ENCODE assay signal across 8 cellular contexts in the genomic region with DNA sequence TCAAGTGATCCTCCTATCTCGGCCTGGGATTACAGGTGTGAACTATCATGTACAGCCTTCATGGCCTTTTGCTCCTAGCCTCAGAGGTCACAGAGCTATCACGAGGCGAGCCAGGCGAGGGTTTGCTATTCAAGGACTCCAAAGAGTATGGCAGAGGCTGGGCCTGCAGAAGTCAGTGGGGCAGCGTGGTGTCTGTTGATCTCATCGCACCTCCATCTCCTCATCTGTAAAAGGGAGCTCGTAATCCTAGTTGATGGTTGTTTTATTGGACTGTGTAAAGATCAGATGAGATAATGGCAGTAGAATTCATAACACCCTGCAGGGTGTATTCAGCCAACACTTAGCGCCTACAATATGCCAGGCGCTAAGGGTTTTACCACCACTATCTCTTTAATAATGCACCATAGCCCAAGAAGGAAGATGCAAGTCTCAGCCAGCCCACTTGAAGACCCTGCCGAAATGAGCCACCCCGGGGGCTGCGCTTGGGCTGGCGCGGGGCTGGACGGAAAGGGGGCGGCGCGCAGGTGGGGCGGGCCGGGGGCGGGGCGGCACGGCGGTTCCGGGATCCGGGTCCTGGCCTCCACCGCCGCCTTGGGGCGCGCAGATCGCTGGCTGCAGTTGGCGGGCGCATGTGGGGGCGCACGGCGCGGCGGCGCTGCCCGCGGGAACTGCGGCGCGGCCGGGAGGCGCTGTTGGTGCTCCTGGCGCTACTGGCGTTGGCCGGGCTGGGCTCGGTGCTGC. TPM values are rescaled to one million over a fixed set of nuclear protein-coding genes. Genes with fewer than 3 reads are reported as not detected.
DNase-seq lines count a peak whose midpoint lies in the region; ATAC-seq and TF ChIP-seq lines count a peak whose summit lies in the region.

Gene GALNT12 (plus strand): TSS at position 601 of the 741 bp plus-strand sequence. CDS start 29 bp downstream, at position 630.

- peak in 3 of 4 experiments; percentile 7 to 27 (median 21) for DNase-seq in activated CD4-positive, CD25-positive, alpha-beta regulatory T cell (lab: John Stamatoyannopoulos, UW)
- DNase-seq in activated CD4-positive, CD25-positive, alpha-beta regulatory T cell treated with anti-CD3 and anti-CD28 coated beads, Interleukin-2, amount 50 U/mL, for 72 hours = no peak
- DNase-seq in NCI-H2171 (lab: John Stamatoyannopoulos, UW) (peak; percentile 56), activated T-cell treated with anti-CD3 and anti-CD28 coated beads for 24 hours (ENCODE audit: low read depth) (peak; percentile 32), esophagus muscularis mucosa (ENCODE audit: extremely low spot score) (no peak), thyroid gland (peak; percentile 58 to 60)

- no peak for TF ChIP-seq EP300 in esophagus muscularis mucosa (IDR thresholded peaks at IDR 0.05)
- no peak for TF ChIP-seq EP300 in neural cell (conservative IDR thresholded peaks at IDR 0.05; ENCODE audit: poor library complexity, severe bottlenecking)

- H4K20me1 ChIP-seq in neural cell (ENCODE audit: insufficient read depth) = no peaks in the 10 kb centered on the region

- H3K27me3 ChIP-seq in esophagus muscularis mucosa (no peaks in the 10 kb centered on the region), neural cell (ENCODE audit: insufficient read depth, low read depth, low read length) (no peaks in the 10 kb centered on the region), thyroid gland (no peaks in the 10 kb centered on the region)

- no peak for TF ChIP-seq CTCF in esophagus muscularis mucosa (IDR thresholded peaks at IDR 0.05)
- no peak for TF ChIP-seq CTCF in neural cell (IDR thresholded peaks at IDR 0.05; ENCODE audit: poor library complexity, severe bottlenecking)
- peak in 1 of 6 experiments; percentile 11 for TF ChIP-seq CTCF in thyroid gland (IDR thresholded peaks at IDR 0.05)

- peaks cover 10 to 73% (median 68%) of the 10 kb centered on the region in 4 donors for H3K4me1 ChIP-seq in esophagus muscularis mucosa
- peaks cover 23 to 24% of the 10 kb centered on the region in 2 donors for H3K4me1 ChIP-seq in thyroid gland

- no peak for ATAC-seq in HG03571 (IDR thresholded peaks at IDR 0.05; ENCODE audit: unreplicated experiment)

- intact Hi-C loops in esophagus muscularis mucosa (cut with DNase I) = no loop called here
- intact Hi-C loops in thyroid gland (cut with DNase I) = no loop called here

- H3K36me3 ChIP-seq in esophagus muscularis mucosa (no peaks in the 10 kb centered on the region), neural cell (ENCODE audit: insufficient read depth, low read length) (no peaks in the 10 kb centered on the region), thyroid gland (no peaks in the 10 kb centered on the region)

- no peaks in the 10 kb centered on the region for H3K79me2 ChIP-seq in neural cell (replicated peaks; ENCODE audit: insufficient read depth, low read length)

- peak within 1 kb of the TSS; percentile 32 for H3K4me2 ChIP-seq in neural cell (ENCODE audit: low read length)

- H3K4me3 ChIP-seq in esophagus muscularis mucosa (peak within 1 kb of the TSS; percentile 62 to 75 (median 64)), neural cell (ENCODE audit: low read length) (peak within 1 kb of the TSS; percentile 74), thyroid gland (replicated peaks in 1 of 3) (peak within 1 kb of the TSS in 2 of 3 donors; percentile 43 to 56)

- peak within 1 kb of the TSS; percentile 58 for H2AFZ ChIP-seq in neural cell (ENCODE audit: low read depth, low read length)

- peak within 1 kb of the TSS; percentile 85 to 90 (median 87) for H3K27ac ChIP-seq in esophagus muscularis mucosa (replicated peaks in 1 of 4)
- peak within 1 kb of the TSS; percentile 0 for H3K27ac ChIP-seq in neural cell (ENCODE audit: low read length)
- peak within 1 kb of the TSS; percentile 61 to 86 (median 66) for H3K27ac ChIP-seq in thyroid gland

- H3K9me2 ChIP-seq in neural cell (ENCODE audit: insufficient read depth, low read length) = no peaks in the 10 kb centered on the region

- peaks cover 6% of the 10 kb centered on the region for H3F3A ChIP-seq in neural cell (ENCODE audit: insufficient read depth, low read length, poor library complexity, severe bottlenecking)

- no peaks in the 10 kb centered on the region for H3K9me3 ChIP-seq in esophagus muscularis mucosa
- H3K9me3 ChIP-seq in neural cell (ENCODE audit: low read length) = no peaks in the 10 kb centered on the region
- no peaks in the 10 kb centered on the region for H3K9me3 ChIP-seq in thyroid gland

- peak within 1 kb of the TSS; percentile 59 for H3K9ac ChIP-seq in neural cell (ENCODE audit: low read length)

- TF ChIP-seq POLR2A in esophagus muscularis mucosa (IDR thresholded peaks at IDR 0.05; ENCODE audit: low read depth) = no peak
- peak; percentile 31 to 76 for TF ChIP-seq POLR2A in thyroid gland (IDR thresholded peaks at IDR 0.05)

- no peak for TF ChIP-seq RAD21 in neural cell (conservative IDR thresholded peaks at IDR 0.05)

- 26% methylated on average over 9 of the region's 50 CpGs for WGBS in esophagus muscularis mucosa
- WGBS in thyroid gland, 2 donors = 53 to 58% methylated on average over 9 of the region's 50 CpGs

TF ChIP-seq in neural cell, 6 proteins besides CTCF, POLR2A, EP300 and RAD21:
- no peak for TF ChIP-seq POLR2AphosphoS5 (IDR thresholded peaks at IDR 0.05)
- no peak for TF ChIP-seq MXI1 (conservative IDR thresholded peaks at IDR 0.05; ENCODE audit: poor library complexity, severe bottlenecking)
- TF ChIP-seq TAF1 (IDR thresholded peaks at IDR 0.05; ENCODE audit: low read depth) = no peak
- no peak for TF ChIP-seq REST (IDR thresholded peaks at IDR 0.05; ENCODE audit: borderline replicate concordance)
- TF ChIP-seq SMC3 (conservative IDR thresholded peaks at IDR 0.05; ENCODE audit: poor library complexity) = no peak
- no peak for TF ChIP-seq EZH2 (IDR thresholded peaks at IDR 0.05; ENCODE audit: borderline replicate concordance, insufficient read depth, low read length, poor library complexity, severe bottlenecking)

RNA-seq across cellular contexts. Expression of gene GALNT12, which starts in this region (rescaled TPM):
- 10 to 100 TPM; 12.4 to 22.4 (median 16.2) TPM for total RNA-seq in esophagus muscularis mucosa
- polyA plus RNA-seq in neural cell = 8.4 and 8.9 TPM in 2 replicates
- polyA minus RNA-seq in neural cell = 3.2 and 3.6 TPM in 2 replicates
- total RNA-seq in thyroid gland = 10 to 100 TPM; 18.9 to 58.6 (median 36.5) TPM

Comparison
In these comparisons a context has a peak if more than half of its experiments do, and no peak if none do; other contexts are left out.
1. DNase-seq: peak in activated CD4-positive, CD25-positive, alpha-beta regulatory T cell (3 of 4), NCI-H2171 (single experiment), activated T-cell treated with anti-CD3 and anti-CD28 coated beads for 24 hours (single experiment) and thyroid gland (2 of 2); none in activated CD4-positive, CD25-positive, alpha-beta regulatory T cell treated with anti-CD3 and anti-CD28 coated beads, Interleukin-2, amount 50 U/mL, for 72 hours (single experiment) and esophagus muscularis mucosa (single experiment).
2. H3K27ac ChIP-seq: peak in every context shown above with its lines; median percentile 87 in esophagus muscularis mucosa; 66 in thyroid gland; 0 in neural cell.
3. Peak in every context shown above with its lines, with median percentiles within 50 percentile points of each other: H3K4me3 ChIP-seq.